In genomic region chr18:50982802-50983179, GRCh38 we compare ENCODE assay signal across 16 cellular contexts. TPM values are rescaled to one million over a fixed set of nuclear protein-coding genes. Genes with fewer than 3 reads are reported as not detected.
DNase-seq lines count a peak whose midpoint lies in the region; ATAC-seq, FAIRE-seq and TF ChIP-seq lines count a peak whose summit lies in the region.
"Had no signal": no experiment of that assay in that cellular context is flagged by ENCODE, and none has a peak within 500 bp of the region (broad histone marks: within the 10 kb centered on the region; RNA-seq: fewer than 3 reads in every experiment).

No MANE protein-coding gene starts in this region.

- no peak overlapping the region for H3K9ac ChIP-seq in liver (ENCODE audit: low read depth in 1 of 2, low read length in 2 of 2)
- H3K9ac ChIP-seq in HepG2 (ENCODE audit: insufficient read depth, low read depth, low read length), result no peak overlapping the region
- H3K9ac ChIP-seq in SU-DHL-6 (ENCODE audit: low read length), result no peak overlapping the region

- no TSS peak for BruUV-seq in HepG2 (replicated peaks; lab: Mats Ljungman, UMichigan)

- TF ChIP-seq POLR2A in HepG2 (IDR thresholded peaks at IDR 0.05; ENCODE audit: insufficient read depth in 1 of 2, low read depth in 2 of 2, low read length in 2 of 2), result no peak
- TF ChIP-seq POLR2A in erythroblast (IDR thresholded peaks at IDR 0.05; ENCODE audit: low read length), result no peak
- TF ChIP-seq POLR2A in vagina (IDR thresholded peaks at IDR 0.05), result no peak

- TF ChIP-seq EP300 in HepG2 (IDR thresholded peaks at IDR 0.05; ENCODE audit: low read depth in 2 of 2, low read length in 2 of 2), result no peak
- no peak for TF ChIP-seq EP300 in HepG2 (CRISPR knock-in tag; IDR thresholded peaks at IDR 0.05; ENCODE audit: borderline replicate concordance)

- TF ChIP-seq CTCF in liver (IDR thresholded peaks at IDR 0.05; ENCODE audit: low read depth, low read length, missing input control), result peak; percentile 22
- TF ChIP-seq CTCF in HepG2 (CRISPR knock-in tag; IDR thresholded peaks at IDR 0.05), result no peak
- TF ChIP-seq CTCF in SU-DHL-6 (IDR thresholded peaks at IDR 0.05; ENCODE audit: insufficient read depth, low read length, poor library complexity, severe bottlenecking), result peak; percentile 21
- no peak for TF ChIP-seq CTCF in vagina (IDR thresholded peaks at IDR 0.05)

- in situ Hi-C loops in HepG2 (cut with HindIII; ENCODE audit: extremely low pct_ligation_motif_present, low pct_unique_long_range_greater_than_20kb), result no loop called here

- H3F3A ChIP-seq in SU-DHL-6 (ENCODE audit: insufficient read depth), result no peaks in the 10 kb centered on the region

- no peaks in the 10 kb centered on the region for H3K9me2 ChIP-seq in SU-DHL-6 (replicated peaks; ENCODE audit: insufficient read depth, low read length)

- H3K4me3 ChIP-seq in liver (ENCODE audit: low read depth in 1 of 3, low read length in 3 of 3) (no peak overlapping the region), HepG2 (replicated peaks in 1 of 3; ENCODE audit: insufficient read depth in 1 of 3, low read depth in 2 of 3, low read length in 3 of 3) (no peak overlapping the region), SU-DHL-6 (ENCODE audit: insufficient read depth, low read length, poor library complexity, severe bottlenecking) (no peak overlapping the region), vagina (no peak overlapping the region)
- H3K4me3 ChIP-seq: lung, SJSA1 had no signal

- intact Hi-C loops in HepG2 (cut with micrococcal nuclease; ENCODE audit: unreplicated experiment), result no loop called here
- intact Hi-C loops in vagina (cut with DNase I), result no loop called here

- no peak overlapping the region for H3K4me2 ChIP-seq in HepG2 (ENCODE audit: low read depth, low read length)
- no peak overlapping the region for H3K4me2 ChIP-seq in SU-DHL-6 (ENCODE audit: low read depth, low read length, poor library complexity, severe bottlenecking)

- no peaks in the 10 kb centered on the region for H4K20me1 ChIP-seq in HepG2 (ENCODE audit: insufficient read depth, low read length)
- H4K20me1 ChIP-seq in SU-DHL-6 (ENCODE audit: low read depth, low read length), result no peaks in the 10 kb centered on the region

- DNase-seq in HepG2 (ENCODE audit: low spot score) (no peak), erythroblast (lab: John Stamatoyannopoulos, UW) (peak; percentile 31 to 44), vagina (ENCODE audit: extremely low spot score in 2 of 2) (no peak), mucosa of gallbladder (ENCODE audit: low spot score) (no peak), iPS-NIHi11 (ENCODE audit: low spot score) (no peak)
- DNase-seq: activated CD4-positive, alpha-beta T cell treated with anti-CD3 and anti-CD28 coated beads, Interleukin-2, amount 10 ng/mL, durations not matched to agents 7 days and 5 days; activated effector memory CD4-positive, alpha-beta T cell treated with Interleukin-2 at 50 U/mL for 16 hours; head of caudate nucleus; MM.1S; NCI-H526 had no signal

- no peak for FAIRE-seq in HepG2 (lab: Jason Lieb, UNC)
- FAIRE-seq: G401.6 had no signal

- H3K36me3 ChIP-seq in liver (ENCODE audit: control insufficient read depth in 4 of 4, insufficient read depth in 3 of 4, low read depth in 1 of 4, low read length in 3 of 4) (peaks cover 8 to 33% (median 15%) of the 10 kb centered on the region in 4 donors), HepG2 (replicated peaks in 1 of 2; ENCODE audit: control insufficient read depth in 1 of 2, insufficient read depth in 2 of 2, low read length in 2 of 2) (peaks cover 0 to 1% of the 10 kb centered on the region in 2 experiments; a peak in 1 of 5 replicates), SU-DHL-6 (ENCODE audit: low read length) (no peaks in the 10 kb centered on the region), vagina (peaks cover 0 to 14% of the 10 kb centered on the region in 2 donors)

- H3K9me3 ChIP-seq in liver (ENCODE audit: control insufficient read depth in 4 of 4, low read length in 3 of 4), result no peaks in the 10 kb centered on the region
- H3K9me3 ChIP-seq in HepG2 (ENCODE audit: low read length), result no peaks in the 10 kb centered on the region
- no peaks in the 10 kb centered on the region for H3K9me3 ChIP-seq in SU-DHL-6 (ENCODE audit: insufficient read depth, low read length)
- H3K9me3 ChIP-seq in vagina, result no peaks in the 10 kb centered on the region
- H3K9me3 ChIP-seq: SJSA1 had no signal

- WGBS in liver, result 92% methylated on average over 3 of the region's 3 CpGs
- WGBS in HepG2 (ENCODE audit: low lambda C conversion rate), result 82% methylated on average over 3 of the region's 3 CpGs

- H3K27me3 ChIP-seq in liver (ENCODE audit: control insufficient read depth in 4 of 4, insufficient read depth in 4 of 4, low read length in 3 of 4) (no peaks in the 10 kb centered on the region), HepG2 (ENCODE audit: control insufficient read depth in 1 of 2, insufficient read depth in 2 of 2, low read length in 2 of 2) (no peaks in the 10 kb centered on the region), SU-DHL-6 (ENCODE audit: low read length) (no peaks in the 10 kb centered on the region), vagina (no peaks in the 10 kb centered on the region)
- H3K27me3 ChIP-seq: SJSA1 had no signal

- H3K27ac ChIP-seq in liver (ENCODE audit: low read depth in 1 of 2, low read length in 2 of 2), result no peak overlapping the region
- H3K27ac ChIP-seq in HepG2 (ENCODE audit: extremely low read length, insufficient read depth, low read length), result no peak overlapping the region
- H3K27ac ChIP-seq in SU-DHL-6 (ENCODE audit: low read depth, low read length), result no peak overlapping the region
- H3K27ac ChIP-seq in vagina, result peak overlapping the region; percentile 46
- H3K27ac ChIP-seq: SJSA1 had no signal

- CTCF ChIA-PET in HepG2 (lab: Yijun Ruan, JAX; ENCODE audit: low intra/inter-chr PET ratio, low total read pairs), result no interaction called here

- POLR2A ChIA-PET in HepG2 (lab: Yijun Ruan, JAX), result no interaction called here

- no peak for ATAC-seq in HepG2
- no peak for ATAC-seq in GM21723 (IDR thresholded peaks at IDR 0.05; ENCODE audit: unreplicated experiment)

- H3K79me2 ChIP-seq in HepG2 (ENCODE audit: insufficient read depth, low read length) (no peaks in the 10 kb centered on the region), SU-DHL-6 (ENCODE audit: insufficient read depth, low read length) (no peaks in the 10 kb centered on the region)

- H3K4me1 ChIP-seq in liver (ENCODE audit: control insufficient read depth in 4 of 4, insufficient read depth in 4 of 4, low read length in 3 of 4) (no peaks in the 10 kb centered on the region), HepG2 (ENCODE audit: insufficient read depth, low read length) (no peaks in the 10 kb centered on the region), vagina (peaks cover 21% of the 10 kb centered on the region)

- TF ChIP-seq RAD21 in liver (IDR thresholded peaks at IDR 0.05), result peak; percentile 35 to 43
- no peak for TF ChIP-seq RAD21 in HepG2 (CRISPR knock-in tag; IDR thresholded peaks at IDR 0.05)

- H2AFZ ChIP-seq in HepG2 (ENCODE audit: low read length), result no peak overlapping the region
- no peak overlapping the region for H2AFZ ChIP-seq in SU-DHL-6 (ENCODE audit: low read depth, low read length, severe bottlenecking)

RNA-seq across cellular contexts. Expression of gene ELAC1, which starts 15.0 kb away (rescaled TPM):
- total RNA-seq in liver, result 10 to 100 TPM in 1 of 2 donors, 1 to 10 TPM in 1; 4.9 to 10.2 TPM
- polyA plus RNA-seq in liver, result 1 to 10 TPM; 6.4 to 7.6 TPM
- 3.6 TPM in 2 replicates for total RNA-seq in HepG2 (2016; rRNA removed; fragmentation: Illumina TruSeq; extraction: Trizol)
- total RNA-seq in HepG2 (2016; cell fraction: cytosol; rRNA removed; fragmentation: Illumina TruSeq; extraction: Trizol; ENCODE audit: low read depth), result 5.1 and 5.5 TPM in 2 replicates
- 3.4 and 3.5 TPM in 2 replicates for total RNA-seq in HepG2 (2016; cell fraction: insoluble cytoplasmic fraction; rRNA removed; fragmentation: Illumina TruSeq; extraction: Trizol)
- 6.5 and 7.0 TPM in 2 replicates for total RNA-seq in HepG2 (2016; cell fraction: membrane; rRNA removed; fragmentation: Illumina TruSeq; extraction: Trizol)
- 3.0 and 3.6 TPM in 2 replicates for total RNA-seq in HepG2 (2016; cell fraction: nucleus; rRNA removed; fragmentation: Illumina TruSeq; extraction: Trizol)
- 1.3 and 1.9 TPM in 2 replicates for polyA plus RNA-seq in HepG2 (2011; rRNA removed)
- polyA plus RNA-seq in HepG2 (2011; cell fraction: cytosol; rRNA removed), result 0.62 and 1.7 TPM in 2 replicates
- polyA plus RNA-seq in HepG2 (2011; cell fraction: nucleus; rRNA removed), result 0.69 and 1.3 TPM in 2 replicates
- polyA plus RNA-seq in HepG2 (2012), result 1.7 and 2.7 TPM in 2 replicates
- 7.7 and 9.6 TPM in 2 replicates for polyA plus RNA-seq in HepG2 (2016; cell fraction: cytosol; fragmentation: Illumina TruSeq; extraction: Trizol; ENCODE audit: low read depth)
- polyA plus RNA-seq in HepG2 (2016; cell fraction: insoluble cytoplasmic fraction; fragmentation: Illumina TruSeq; extraction: Trizol; ENCODE audit: low read depth), result 5.6 and 6.1 TPM in 2 replicates
- 6.7 and 8.1 TPM in 2 replicates for polyA plus RNA-seq in HepG2 (2016; cell fraction: membrane; fragmentation: Illumina TruSeq; extraction: Trizol; ENCODE audit: low read depth)
- 3.2 and 3.9 TPM in 2 replicates for polyA plus RNA-seq in HepG2 (2016; cell fraction: nucleus; fragmentation: Illumina TruSeq; extraction: Trizol; ENCODE audit: insufficient read depth, low read depth)
- 1.7 and 5.3 TPM in 2 replicates for polyA minus RNA-seq in HepG2 (2011; rRNA and poly(A)+ RNA removed; ENCODE audit: low replicate concordance)
- 0.62 and 1.3 TPM in 2 replicates for polyA minus RNA-seq in HepG2 (2011; cell fraction: cytosol; rRNA and poly(A)+ RNA removed)
- polyA minus RNA-seq in HepG2 (2011; cell fraction: nucleus; rRNA and poly(A)+ RNA removed), result 9.8 and 11.6 TPM in 2 replicates
- 15.5 TPM for total RNA-seq in vagina
- total RNA-seq in mucosa of gallbladder, result 8.1 TPM

RNA-seq across cellular contexts. Expression of gene SMAD4, which starts 47.2 kb away (rescaled TPM):
- total RNA-seq in liver (10 to 100 TPM; 38.3 to 65.3 TPM), HepG2 (2016; rRNA removed; fragmentation: Illumina TruSeq; extraction: Trizol) (72.0 and 99.1 TPM in 2 replicates), vagina (75.1 TPM), mucosa of gallbladder (108 TPM)
- polyA plus RNA-seq in liver (10 to 100 TPM in 1 of 2 donors, 1 to 10 TPM in 1; 9.3 to 20.0 TPM), HepG2 (2011; rRNA removed) (53.8 and 70.2 TPM in 2 replicates)
- 49.6 and 56.8 TPM in 2 replicates for total RNA-seq in HepG2 (2016; cell fraction: cytosol; rRNA removed; fragmentation: Illumina TruSeq; extraction: Trizol; ENCODE audit: low read depth)
- total RNA-seq in HepG2 (2016; cell fraction: insoluble cytoplasmic fraction; rRNA removed; fragmentation: Illumina TruSeq; extraction: Trizol), result 73.5 and 83.9 TPM in 2 replicates
- 44.9 and 46.8 TPM in 2 replicates for total RNA-seq in HepG2 (2016; cell fraction: membrane; rRNA removed; fragmentation: Illumina TruSeq; extraction: Trizol)
- 57.9 and 58.5 TPM in 2 replicates for total RNA-seq in HepG2 (2016; cell fraction: nucleus; rRNA removed; fragmentation: Illumina TruSeq; extraction: Trizol)
- polyA plus RNA-seq in HepG2 (2011; cell fraction: cytosol; rRNA removed), result 31.5 and 48.8 TPM in 2 replicates
- 25.3 and 31.2 TPM in 2 replicates for polyA plus RNA-seq in HepG2 (2011; cell fraction: nucleus; rRNA removed)
- polyA plus RNA-seq in HepG2 (2012), result 42.8 and 47.9 TPM in 2 replicates
- 2.2 and 3.3 TPM in 2 replicates for polyA plus RNA-seq in HepG2 (2016; cell fraction: cytosol; fragmentation: Illumina TruSeq; extraction: Trizol; ENCODE audit: low read depth)
- 58.6 and 61.8 TPM in 2 replicates for polyA plus RNA-seq in HepG2 (2016; cell fraction: insoluble cytoplasmic fraction; fragmentation: Illumina TruSeq; extraction: Trizol; ENCODE audit: low read depth)
- polyA plus RNA-seq in HepG2 (2016; cell fraction: membrane; fragmentation: Illumina TruSeq; extraction: Trizol; ENCODE audit: low read depth), result 6.7 and 8.8 TPM in 2 replicates
- 47.7 and 51.4 TPM in 2 replicates for polyA plus RNA-seq in HepG2 (2016; cell fraction: nucleus; fragmentation: Illumina TruSeq; extraction: Trizol; ENCODE audit: insufficient read depth, low read depth)
- 111 and 191 TPM in 2 replicates for polyA minus RNA-seq in HepG2 (2011; rRNA and poly(A)+ RNA removed; ENCODE audit: low replicate concordance)
- 40.4 and 42.0 TPM in 2 replicates for polyA minus RNA-seq in HepG2 (2011; cell fraction: cytosol; rRNA and poly(A)+ RNA removed)
- 54.7 and 64.2 TPM in 2 replicates for polyA minus RNA-seq in HepG2 (2011; cell fraction: nucleus; rRNA and poly(A)+ RNA removed)

Comparison
In these comparisons a context has a peak if more than half of its experiments do, and no peak if none do; other contexts are left out.
1. CTCF ChIP-seq: peak in liver (single experiment) and SU-DHL-6 (single experiment); none in HepG2 (single experiment) and vagina (0 of 3).
2. DNase-seq: peak in erythroblast (2 of 2); none in HepG2 (single experiment), vagina (0 of 2), mucosa of gallbladder (single experiment) and iPS-NIHi11 (single experiment).